ENCODE assay signal across 19 cellular contexts in the genomic region with DNA sequence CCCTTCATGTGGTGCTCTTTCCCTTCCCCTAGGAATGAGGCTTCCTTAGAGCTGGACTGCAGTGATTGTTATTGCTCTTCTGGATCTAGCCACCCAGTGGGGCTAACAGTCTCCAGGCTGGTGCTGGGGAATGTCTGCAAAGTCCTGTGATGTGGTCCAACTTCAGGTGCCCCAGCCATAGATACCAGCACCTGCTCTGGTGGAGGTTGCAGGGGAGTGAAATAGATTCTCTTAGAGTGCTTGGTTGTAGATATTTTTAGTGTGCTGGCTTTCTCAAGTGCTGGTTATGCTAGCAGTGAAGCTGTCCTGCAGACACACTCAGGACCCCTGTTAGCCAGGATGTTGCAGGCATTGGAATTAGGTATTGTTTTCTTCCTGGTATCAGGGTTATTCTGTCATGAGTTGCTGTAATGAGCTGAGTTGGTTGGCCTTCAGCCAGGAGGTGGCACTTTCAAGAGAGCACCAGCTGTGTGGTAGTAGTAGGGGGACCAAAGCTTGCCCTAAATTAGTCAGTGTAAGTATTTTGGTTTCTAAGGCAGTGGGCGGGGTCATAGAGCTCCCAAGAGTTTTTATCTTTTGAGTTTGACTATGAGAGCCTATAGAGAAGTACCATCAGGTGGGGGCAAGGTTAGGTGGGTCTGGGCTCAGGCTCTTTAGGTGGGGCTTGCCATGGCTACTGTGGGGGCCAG.
"Had no signal": no experiment of that assay in that cellular context is flagged by ENCODE, and none has a peak within 500 bp of the region (broad histone marks: within the 10 kb centered on the region; RNA-seq: fewer than 3 reads in every experiment).

No MANE protein-coding gene starts in this region.

- ATAC-seq: activated CD8-positive, alpha-beta memory T cell treated with anti-CD3 and anti-CD28 coated beads, Interleukin-2, amount 10 ng/mL, durations not matched to agents 7 days and 5 days; activated naive CD8-positive, alpha-beta T cell treated with anti-CD3 and anti-CD28 coated beads, Interleukin-2, amount 50 U/mL, for 24 hours; left lung; naive thymus-derived CD8-positive, alpha-beta T cell; stimulated activated naive CD8-positive, alpha-beta T cell treated with anti-CD3 and anti-CD28 coated beads, Interleukin-15, amount 100 ng/mL, for 72 hours had no signal

- H3K9me3 ChIP-seq: left lung, tibial artery had no signal

- H3K4me3 ChIP-seq: coronary artery, esophagus muscularis mucosa, hepatocyte, left lung, lung, neural progenitor cell, tibial artery had no signal

- DNase-seq: activated CD4-positive, alpha-beta memory T cell treated with anti-CD3 and anti-CD28 coated beads, Interleukin-2, amount 10 ng/mL, durations not matched to agents 7 days and 5 days; activated CD4-positive, alpha-beta T cell treated with anti-CD3 and anti-CD28 coated beads for 48 hours; activated CD8-positive, alpha-beta memory T cell treated with anti-CD3 and anti-CD28 coated beads, Interleukin-2, amount 10 ng/mL, durations not matched to agents 7 days and 5 days; activated naive CD4-positive, alpha-beta T cell treated with anti-CD3 and anti-CD28 coated beads, Interleukin-2, amount 50 U/mL, for 16 hours; activated naive CD8-positive, alpha-beta T cell treated with anti-CD3 and anti-CD28 coated beads, Interleukin-2, amount 50 U/mL, for 24 hours; activated T-cell treated with anti-CD3 and anti-CD28 coated beads for 4 hours; cerebellar nuclear complex; glutamatergic neuron; immature natural killer cell; left lung; naive thymus-derived CD8-positive, alpha-beta T cell; stimulated activated CD4-positive, alpha-beta T cell treated with anti-CD3 and anti-CD28 coated beads, Interleukin-12 subunit alpha, Interleukin-12 subunit beta, amount 100 ng/mL, for 4 hours; stimulated activated naive CD8-positive, alpha-beta T cell treated with anti-CD3 and anti-CD28 coated beads, Interleukin-15, amount 100 ng/mL, for 72 hours had no signal

- H3K27me3 ChIP-seq: esophagus muscularis mucosa, hepatocyte, left lung, neural progenitor cell, tibial artery had no signal

- H3K36me3 ChIP-seq: esophagus muscularis mucosa, left lung, tibial artery had no signal

- H3K27ac ChIP-seq: coronary artery, esophagus muscularis mucosa, hepatocyte, left lung, neural progenitor cell, tibial artery had no signal
